Comparison of ENCODE assay signal across 3 cellular contexts in the genomic region with DNA sequence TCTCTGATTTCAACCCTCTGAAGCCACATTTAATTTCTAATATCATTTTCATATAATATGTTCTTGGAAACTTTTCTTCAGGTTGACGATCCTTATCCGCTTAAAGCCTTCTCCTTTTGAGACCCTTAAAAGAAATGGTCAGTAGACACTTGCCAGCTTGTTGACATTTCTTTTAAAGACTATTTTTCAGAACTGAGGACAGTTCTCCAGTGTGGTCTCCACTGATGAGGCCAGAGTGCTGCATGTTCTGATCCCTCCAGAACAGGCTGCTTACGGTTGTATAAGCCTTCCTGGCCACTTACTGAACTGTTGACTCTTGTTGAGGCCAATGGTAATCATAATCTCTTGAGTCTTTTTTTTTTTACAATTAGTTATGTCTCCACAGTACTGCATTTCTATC.
"Had no signal": no experiment of that assay in that cellular context is flagged by ENCODE, and none has a peak within 500 bp of the region (broad histone marks: within the 10 kb centered on the region; RNA-seq: fewer than 3 reads in every experiment).

No MANE protein-coding gene starts in this region.

- ATAC-seq: GM12878 had no signal

- DNase-seq: GDM1, GF-D8 had no signal

- H3K4me3 ChIP-seq: GM12878 had no signal
